ENCODE assay signal across 8 cellular contexts in the genomic region with DNA sequence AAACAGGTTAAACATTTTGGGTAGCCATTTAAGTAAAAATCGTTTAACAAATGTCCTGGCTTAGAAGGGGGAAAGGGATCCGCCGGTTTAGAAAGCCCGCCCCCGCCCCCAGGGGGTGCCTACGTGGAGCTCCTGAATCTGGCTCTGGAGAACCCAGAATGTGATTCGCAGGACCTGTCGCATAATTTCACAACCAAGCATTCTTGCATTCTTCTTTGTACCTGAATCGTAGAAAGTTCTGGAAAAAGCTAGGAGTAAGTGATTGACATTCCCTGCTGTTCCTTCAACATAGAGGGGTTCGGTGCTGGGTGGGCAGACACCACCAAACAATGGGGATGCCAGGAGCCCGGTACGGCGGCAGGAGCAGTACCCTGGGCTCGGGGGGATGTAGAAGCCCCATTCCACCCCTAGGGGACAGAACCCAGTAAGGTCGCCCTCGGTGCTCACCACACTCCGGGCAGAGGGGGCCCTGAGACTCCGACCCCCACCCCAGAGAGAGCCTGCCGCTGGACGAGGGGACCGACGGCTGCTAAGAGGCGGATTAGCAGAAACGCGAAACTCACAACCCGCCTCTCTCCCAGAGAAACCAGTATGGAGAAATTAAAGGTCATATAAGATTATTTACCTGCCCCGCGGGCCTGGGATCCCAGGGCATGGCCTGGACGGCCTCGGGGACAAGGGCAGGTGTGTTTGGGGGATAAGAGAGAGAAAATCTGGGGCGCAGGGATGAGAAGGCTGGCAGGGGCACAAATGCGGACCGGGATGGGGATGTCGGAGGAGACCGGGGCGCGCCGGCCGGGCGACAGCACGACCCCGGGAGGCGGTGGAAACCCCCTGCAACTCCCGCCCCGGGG. TPM values are rescaled to one million over a fixed set of nuclear protein-coding genes. Genes with fewer than 3 reads are reported as not detected.
A peak's percentile ranks its signal among the peaks of the same experiment; 100 is the strongest.
DNase-seq lines count a peak whose midpoint lies in the region; ATAC-seq and TF ChIP-seq lines count a peak whose summit lies in the region.

No MANE protein-coding gene starts in this region.

- TF ChIP-seq CTCF in lower lobe of right lung (IDR thresholded peaks at IDR 0.05) (peak; percentile 26), transverse colon (IDR thresholded peaks at IDR 0.05) (peak in 1 of 5 experiments; percentile 13)

- no peak for TF ChIP-seq EP300 in transverse colon (IDR thresholded peaks at IDR 0.05; ENCODE audit: low read depth)

- in situ Hi-C loops in transverse colon (cut with MboI; ENCODE audit: low pct_ligation_motif_present in 1 of 4, low pct_unique_long_range_greater_than_20kb in 1 of 4, low sequenced_read_pairs in 3 of 4), result no loop called here

- H3K27me3 ChIP-seq in lower lobe of right lung (ENCODE audit: low read depth) (no peaks in the 10 kb centered on the region), transverse colon (peaks cover 38% of the 10 kb centered on the region)

- ATAC-seq in GM19043 (IDR thresholded peaks at IDR 0.05; ENCODE audit: low read depth, unreplicated experiment) (peak; percentile 41), HG03108 (IDR thresholded peaks at IDR 0.05; ENCODE audit: unreplicated experiment) (peak; percentile 22), lower lobe of right lung (peak; percentile 34 to 53)

- H3K4me3 ChIP-seq in lower lobe of right lung (peak overlapping the region; percentile 79), transverse colon (peak overlapping the region; percentile 55 to 85 (median 63))

- intact Hi-C loops in lower lobe of right lung (cut with DNase I), result no loop called here
- intact Hi-C loops in transverse colon (cut with DNase I; ENCODE audit: low total_unique reads), result no loop called here

- H3K9me3 ChIP-seq in lower lobe of right lung, result no peaks in the 10 kb centered on the region
- no peaks in the 10 kb centered on the region for H3K9me3 ChIP-seq in transverse colon

- TF ChIP-seq POLR2A in transverse colon (IDR thresholded peaks at IDR 0.05), result no peak

- H3K4me1 ChIP-seq in lower lobe of right lung, result peaks cover 17% of the 10 kb centered on the region
- H3K4me1 ChIP-seq in transverse colon, result peaks cover 3 to 18% (median 9%) of the 10 kb centered on the region in 4 donors

- H3K36me3 ChIP-seq in lower lobe of right lung (no peaks in the 10 kb centered on the region), transverse colon (no peaks in the 10 kb centered on the region)

- peak overlapping the region; percentile 54 for H3K27ac ChIP-seq in cingulate gyrus (ENCODE audit: low read depth, low read length)
- H3K27ac ChIP-seq in lower lobe of right lung, result peak overlapping the region; percentile 90
- peak overlapping the region; percentile 76 to 86 (median 82) for H3K27ac ChIP-seq in transverse colon

- DNase-seq in D341Med (ENCODE audit: low spot score), result peak; percentile 73
- peak; percentile 46 for DNase-seq in RPMI7951 (ENCODE audit: low read depth)
- DNase-seq in lower lobe of right lung, result peak; percentile 48
- no peak for DNase-seq in transverse colon
- DNase-seq in globus pallidus (ENCODE audit: low spot score), result no peak

- WGBS in transverse colon (ENCODE audit: low coverage in 1 of 2), 2 donors, result 0 to 3% methylated on average over 19 to 45 of the region's 45 CpGs

RNA-seq across cellular contexts. Expression of gene CSRP2, which starts 0.5 kb away (rescaled TPM):
- total RNA-seq in RPMI7951 (2014; rRNA removed; shearing (Covaris generic)), result 64.2 and 86.6 TPM in 2 replicates
- total RNA-seq in lower lobe of right lung, result 23.3 TPM
- total RNA-seq in transverse colon, result 1 to 10 TPM; 1.9 to 9.6 (median 8.3) TPM

Comparison
In these comparisons a context has a peak if more than half of its experiments do, and no peak if none do; other contexts are left out.
1. DNase-seq: peak in D341Med (single experiment), RPMI7951 (single experiment) and lower lobe of right lung (single experiment); none in transverse colon (single experiment) and globus pallidus (single experiment).
2. Peak in every context shown above with its lines, with median percentiles within 50 percentile points of each other: ATAC-seq and H3K27ac ChIP-seq.